ENCODE assay signal across 12 cellular contexts in genomic region chr7:4700577-4701235, GRCh38. TPM values are rescaled to one million over a fixed set of nuclear protein-coding genes. Genes with fewer than 3 reads are reported as not detected.
DNase-seq lines count a peak whose midpoint lies in the region; ATAC-seq and TF ChIP-seq lines count a peak whose summit lies in the region.
"Had no signal": no experiment of that assay in that cellular context is flagged by ENCODE, and none has a peak within 500 bp of the region (broad histone marks: within the 10 kb centered on the region; RNA-seq: fewer than 3 reads in every experiment).

No MANE protein-coding gene starts in this region.

- H3K36me3 Mint-ChIP-seq in activated T-helper 17 cell treated with anti-CD3 and anti-CD28 coated beads, Interleukin-2, amount 50 U/mL, for 72 hours (ENCODE audit: low read depth) = no peaks in the 10 kb centered on the region

- no peaks in the 10 kb centered on the region for H3K36me3 ChIP-seq in hepatocyte (replicated peaks; ENCODE audit: insufficient read depth, low read depth)
- H3K36me3 ChIP-seq in SJCRH30 = no peaks in the 10 kb centered on the region; the same call in 1 of the 2 replicates

- H3K4me1 Mint-ChIP-seq in activated T-helper 17 cell treated with anti-CD3 and anti-CD28 coated beads, Interleukin-2, amount 50 U/mL, for 72 hours = peaks cover 9% of the 10 kb centered on the region
- H3K4me1 Mint-ChIP-seq in stimulated activated naive CD8-positive, alpha-beta T cell treated with anti-CD3 and anti-CD28 coated beads, Interleukin-15, amount 100 ng/mL, for 72 hours = peaks cover 39% of the 10 kb centered on the region

- H3K4me2 ChIP-seq in hepatocyte = no peak overlapping the region

- 65% methylated on average over 14 of the region's 14 CpGs for WGBS in hepatocyte (ENCODE audit: low lambda C conversion rate, missing lambda C conversion rate)

- H3K4me3 Mint-ChIP-seq in activated T-helper 17 cell treated with anti-CD3 and anti-CD28 coated beads, Interleukin-2, amount 50 U/mL, for 72 hours = no peak overlapping the region
- H3K4me3 Mint-ChIP-seq in stimulated activated naive CD8-positive, alpha-beta T cell treated with anti-CD3 and anti-CD28 coated beads, Interleukin-15, amount 100 ng/mL, for 72 hours = no peak overlapping the region
- H3K4me3 Mint-ChIP-seq: central memory CD8-positive, alpha-beta T cell had no signal

- peaks cover 61% of the 10 kb centered on the region for H4K20me1 ChIP-seq in hepatocyte (ENCODE audit: insufficient read depth, poor library complexity, severe bottlenecking)

- no peaks in the 10 kb centered on the region for H3K27me3 Mint-ChIP-seq in activated T-helper 17 cell treated with anti-CD3 and anti-CD28 coated beads, Interleukin-2, amount 50 U/mL, for 72 hours
- H3K27me3 Mint-ChIP-seq in stimulated activated naive CD8-positive, alpha-beta T cell treated with anti-CD3 and anti-CD28 coated beads, Interleukin-15, amount 100 ng/mL, for 72 hours = no peaks in the 10 kb centered on the region
- H3K27me3 Mint-ChIP-seq: central memory CD8-positive, alpha-beta T cell had no signal

- ATAC-seq in activated T-helper 17 cell treated with anti-CD3 and anti-CD28 coated beads, Interleukin-2, amount 50 U/mL, for 72 hours (replicated peaks) = peak; percentile 80
- peak; percentile 31 for ATAC-seq in stimulated activated naive CD8-positive, alpha-beta T cell treated with anti-CD3 and anti-CD28 coated beads, Interleukin-15, amount 100 ng/mL, for 72 hours
- ATAC-seq in GM21423 (IDR thresholded peaks at IDR 0.05; ENCODE audit: unreplicated experiment) = no peak
- ATAC-seq: left colon had no signal

- H3K9me3 ChIP-seq in hepatocyte (ENCODE audit: low read depth) = no peaks in the 10 kb centered on the region
- H3K9me3 ChIP-seq in SJCRH30 (replicated peaks) = no peaks in the 10 kb centered on the region
- H3K9me3 ChIP-seq: BE2C had no signal

- H3K27me3 ChIP-seq in hepatocyte (no peaks in the 10 kb centered on the region), SJCRH30 (no peaks in the 10 kb centered on the region)
- H3K27me3 ChIP-seq: BE2C had no signal

- peak; percentile 13 for DNase-seq in activated CD4-positive, alpha-beta T cell treated with anti-CD3 and anti-CD28 coated beads for 48 hours
- DNase-seq in activated CD4-positive, alpha-beta T cell treated with anti-CD3 and anti-CD28 coated beads for 4 hours = no peak
- DNase-seq in hepatocyte (ENCODE audit: low spot score) (peak; percentile 65), SJCRH30 (no peak), NCI-H2171 treated with DMSO at 0.1 percent for 48 hours (lab: John Stamatoyannopoulos, UW) (no peak)
- DNase-seq in stimulated activated naive CD8-positive, alpha-beta T cell treated with anti-CD3 and anti-CD28 coated beads, Interleukin-15, amount 100 ng/mL, for 72 hours = no peak
- DNase-seq: BE2C, left colon, NCI-H1436 treated with DMSO at 0.1 percent for 48 hours had no signal

- H3K27ac Mint-ChIP-seq in activated T-helper 17 cell treated with anti-CD3 and anti-CD28 coated beads, Interleukin-2, amount 50 U/mL, for 72 hours = peak overlapping the region; percentile 20
- peak overlapping the region in 1 of 2 donors; percentile 27 for H3K27ac Mint-ChIP-seq in stimulated activated naive CD8-positive, alpha-beta T cell treated with anti-CD3 and anti-CD28 coated beads, Interleukin-15, amount 100 ng/mL, for 72 hours

- H3K27ac ChIP-seq in hepatocyte (peak overlapping the region; percentile 6), SJCRH30 (no peak overlapping the region)

- no peaks in the 10 kb centered on the region for H3K9me2 ChIP-seq in hepatocyte (replicated peaks; ENCODE audit: insufficient read depth)

- H3K79me2 ChIP-seq in hepatocyte = peaks cover 99% of the 10 kb centered on the region

- H3K9me3 Mint-ChIP-seq in activated T-helper 17 cell treated with anti-CD3 and anti-CD28 coated beads, Interleukin-2, amount 50 U/mL, for 72 hours = no peaks in the 10 kb centered on the region
- no peaks in the 10 kb centered on the region for H3K9me3 Mint-ChIP-seq in stimulated activated naive CD8-positive, alpha-beta T cell treated with anti-CD3 and anti-CD28 coated beads, Interleukin-15, amount 100 ng/mL, for 72 hours
- H3K9me3 Mint-ChIP-seq: central memory CD8-positive, alpha-beta T cell had no signal

- H3K4me3 ChIP-seq in hepatocyte (no peak overlapping the region), SJCRH30 (no peak overlapping the region)

- no peak for TF ChIP-seq CTCF in hepatocyte (IDR thresholded peaks at IDR 0.05; ENCODE audit: poor library complexity)

- H2AFZ ChIP-seq in hepatocyte = no peak overlapping the region

- no peaks in the 10 kb centered on the region for H3K4me1 ChIP-seq in hepatocyte (ENCODE audit: insufficient read depth)
- no peaks in the 10 kb centered on the region for H3K4me1 ChIP-seq in SJCRH30
- H3K4me1 ChIP-seq: BE2C had no signal

RNA-seq across cellular contexts. Expression of gene FOXK1, which starts 18.6 kb away (rescaled TPM):
- 10 to 100 TPM; 32.3 to 32.5 TPM for total RNA-seq in activated T-helper 17 cell treated with anti-CD3 and anti-CD28 coated beads, Interleukin-2, amount 50 U/mL, for 72 hours
- total RNA-seq in hepatocyte = 13.3 and 17.8 TPM in 2 replicates
- polyA plus RNA-seq in hepatocyte = 7.8 and 8.3 TPM in 2 replicates
- 22.1 and 23.4 TPM in 2 replicates for total RNA-seq in SJCRH30 (2014; rRNA removed; shearing (Covaris generic))

Comparison
In these comparisons a context has a peak if more than half of its experiments do, and no peak if none do; other contexts are left out.
1. DNase-seq: peak in activated CD4-positive, alpha-beta T cell treated with anti-CD3 and anti-CD28 coated beads for 48 hours (single experiment) and hepatocyte (single experiment); none in activated CD4-positive, alpha-beta T cell treated with anti-CD3 and anti-CD28 coated beads for 4 hours (0 of 2), stimulated activated naive CD8-positive, alpha-beta T cell treated with anti-CD3 and anti-CD28 coated beads, Interleukin-15, amount 100 ng/mL, for 72 hours (0 of 2), SJCRH30 (0 of 2) and NCI-H2171 treated with DMSO at 0.1 percent for 48 hours (single experiment).